In genomic region chr12:111457577-111457976, GRCh38 we compare ENCODE assay signal across 20 cellular contexts. TPM values are rescaled to one million over a fixed set of nuclear protein-coding genes. Genes with fewer than 3 reads are reported as not detected.
A peak's percentile ranks its signal among the peaks of the same experiment; 100 is the strongest.
DNase-seq lines count a peak whose midpoint lies in the region; ATAC-seq, FAIRE-seq and TF ChIP-seq lines count a peak whose summit lies in the region.
"Had no signal": no experiment of that assay in that cellular context is flagged by ENCODE, and none has a peak within 500 bp of the region (broad histone marks: within the 10 kb centered on the region; RNA-seq: fewer than 3 reads in every experiment).

No MANE protein-coding gene starts in this region.

- ATAC-seq in left ventricle myocardium superior (peak; percentile 18), right cardiac atrium (no peak), WTC11 (no peak), GM21381 (IDR thresholded peaks at IDR 0.05; ENCODE audit: unreplicated experiment) (no peak)

- DNase-seq in left ventricle myocardium superior, result no peak
- DNase-seq in right cardiac atrium, result no peak
- no peak for DNase-seq in WTC11 (ENCODE audit: low spot score)
- DNase-seq in osteoblast (ENCODE audit: insufficient read length, low spot score, missing footprints), result peak; percentile 18
- DNase-seq in effector memory CD4-positive, alpha-beta T cell, result no peak
- no peak for DNase-seq in frontal cortex (ENCODE audit: low spot score in 2 of 2)
- DNase-seq: CD4-positive, CD25-positive, alpha-beta regulatory T cell; COR-L47; DMS79; H9; Kasumi-1; NCI-H1417; NCI-H1694 treated with DMSO at 0.1 percent for 48 hours; NCI-H446 treated with DMSO at 0.1 percent for 48 hours; NCI-H526 treated with DMSO at 0.1 percent for 48 hours; OCI-M1 had no signal

- no peaks in the 10 kb centered on the region for H3K27me3 ChIP-seq in right cardiac atrium (ENCODE audit: control insufficient read depth, insufficient read depth)
- no peaks in the 10 kb centered on the region for H3K27me3 ChIP-seq in osteoblast (ENCODE audit: insufficient read depth, low read length)
- H3K27me3 ChIP-seq in effector memory CD4-positive, alpha-beta T cell (replicated peaks; ENCODE audit: control insufficient read depth, insufficient read depth, low read length, poor library complexity, severe bottlenecking), result no peaks in the 10 kb centered on the region
- H3K27me3 ChIP-seq: SJSA1 had no signal

- intact Hi-C loops in left ventricle myocardium superior (cut with micrococcal nuclease), result no loop called here
- intact Hi-C loops in right cardiac atrium (cut with DNase I), result no loop called here

- no peak overlapping the region for H3K4me3 ChIP-seq in right cardiac atrium (ENCODE audit: low read length)
- no peak overlapping the region for H3K4me3 ChIP-seq in osteoblast (ENCODE audit: insufficient read depth, low read length)
- H3K4me3 ChIP-seq in effector memory CD4-positive, alpha-beta T cell (ENCODE audit: insufficient read depth, low read depth, low read length, poor library complexity, severe bottlenecking), result no peak overlapping the region
- H3K4me3 ChIP-seq: A549, SJSA1 had no signal

- H3K27ac Mint-ChIP-seq in WTC11, result peak overlapping the region; percentile 41; the same call in 1 of the 2 replicates

- CTCF ChIA-PET in WTC11 (lab: Charles Lee), result interaction anchor here (0.9 to 1.6 kb wide), 3 partner anchors 25 to 216 kb away, joined by 3 to 9 read pairs (median 4); no protein-coding TSS in a partner anchor

- H3K4me1 Mint-ChIP-seq in WTC11, result no peaks in the 10 kb centered on the region
- H3K4me1 Mint-ChIP-seq: H9 had no signal

- peaks cover 68% of the 10 kb centered on the region for H3K36me3 ChIP-seq in osteoblast (ENCODE audit: insufficient read depth, low read length)
- peaks cover 29% of the 10 kb centered on the region for H3K36me3 ChIP-seq in effector memory CD4-positive, alpha-beta T cell (ENCODE audit: control insufficient read depth, insufficient read depth, low read length)

- no peaks in the 10 kb centered on the region for H3K27me3 Mint-ChIP-seq in WTC11 (ENCODE audit: low read depth)
- H3K27me3 Mint-ChIP-seq: CD4-positive, CD25-positive, alpha-beta regulatory T cell had no signal

- no peak overlapping the region for H3K4me2 ChIP-seq in osteoblast (ENCODE audit: insufficient read depth, low read length)
- H3K4me2 ChIP-seq: A549 had no signal

- H3K79me2 ChIP-seq in osteoblast (ENCODE audit: insufficient read depth, low read length), result peaks cover 35% of the 10 kb centered on the region

- no peak for FAIRE-seq in frontal cortex (lab: Jason Lieb, UNC)
- FAIRE-seq: A549, RCC 7860 had no signal

- H3K4me3 Mint-ChIP-seq in WTC11, result no peak overlapping the region
- H3K4me3 Mint-ChIP-seq: CD4-positive, CD25-positive, alpha-beta regulatory T cell; H9 had no signal

- TF ChIP-seq CTCF in WTC11 (IDR thresholded peaks at IDR 0.05), result no peak
- no peak for TF ChIP-seq CTCF in osteoblast (IDR thresholded peaks at IDR 0.05; ENCODE audit: extremely low read depth, low read depth, low read length)

- 95% methylated on average over 3 of the region's 3 CpGs for WGBS in right cardiac atrium

- peaks cover 15% of the 10 kb centered on the region for H4K20me1 ChIP-seq in osteoblast (ENCODE audit: insufficient read depth, low read length)

- H3K4me1 ChIP-seq in right cardiac atrium (ENCODE audit: control insufficient read depth, insufficient read depth, low read length), result no peaks in the 10 kb centered on the region
- peaks cover 22% of the 10 kb centered on the region for H3K4me1 ChIP-seq in osteoblast (ENCODE audit: insufficient read depth, low read length)
- no peaks in the 10 kb centered on the region for H3K4me1 ChIP-seq in effector memory CD4-positive, alpha-beta T cell (ENCODE audit: control insufficient read depth, insufficient read depth, low read length, poor library complexity, severe bottlenecking)
- H3K4me1 ChIP-seq: SJSA1 had no signal

- no peak overlapping the region for H2AFZ ChIP-seq in osteoblast (ENCODE audit: low read length)

- peaks cover 32% of the 10 kb centered on the region for H3K36me3 Mint-ChIP-seq in WTC11

- POLR2A ChIA-PET in WTC11 (lab: Charles Lee), result no interaction called here

- no peak overlapping the region for H3K27ac ChIP-seq in right cardiac atrium (ENCODE audit: low read length)
- H3K27ac ChIP-seq in osteoblast (ENCODE audit: low read depth, low read length), result no peak overlapping the region
- H3K27ac ChIP-seq in effector memory CD4-positive, alpha-beta T cell (ENCODE audit: insufficient read depth, low read length, poor library complexity, severe bottlenecking), result no peak overlapping the region
- H3K27ac ChIP-seq: A549, SJSA1 had no signal

- H3K9me3 Mint-ChIP-seq in WTC11, result no peaks in the 10 kb centered on the region
- H3K9me3 Mint-ChIP-seq: CD4-positive, CD25-positive, alpha-beta regulatory T cell; H9 had no signal

- H3K9me3 ChIP-seq in right cardiac atrium (ENCODE audit: control insufficient read depth, low read length), result no peaks in the 10 kb centered on the region
- H3K9me3 ChIP-seq in osteoblast (ENCODE audit: low read depth, low read length), result no peaks in the 10 kb centered on the region
- no peaks in the 10 kb centered on the region for H3K9me3 ChIP-seq in effector memory CD4-positive, alpha-beta T cell (ENCODE audit: control insufficient read depth, low read length)
- H3K9me3 ChIP-seq: A549, SJSA1 had no signal

TF ChIP-seq in WTC11, 78 proteins besides CTCF, POLR2A, EP300 and RAD21 (continues in another document):
- TF ChIP-seq ZNF281 (CRISPR knock-in tag; IDR thresholded peaks at IDR 0.05) (no peak), TEAD1 (CRISPR knock-in tag; IDR thresholded peaks at IDR 0.05) (no peak), SP1 (CRISPR knock-in tag; conservative IDR thresholded peaks at IDR 0.05) (no peak), AFF4 (CRISPR knock-in tag; IDR thresholded peaks at IDR 0.05; ENCODE audit: borderline replicate concordance) (no peak), E2F5 (CRISPR knock-in tag; IDR thresholded peaks at IDR 0.05) (no peak), GTF2I (CRISPR knock-in tag; conservative IDR thresholded peaks at IDR 0.05) (no peak)

RNA-seq across cellular contexts. Expression of gene SH2B3, which starts 51.9 kb away (rescaled TPM):
- total RNA-seq in left ventricle myocardium superior (45.1 TPM), right cardiac atrium (10 to 100 TPM; 24.9 to 31.2 (median 29.2) TPM), WTC11 (2021) (20.5 to 31.8 TPM (median 20.7 TPM) in 3 replicates), osteoblast (32.4 and 51.4 TPM in 2 replicates), frontal cortex (2.4 TPM)
- polyA plus RNA-seq in right cardiac atrium, result 10.3 TPM
